In the genomic region with DNA sequence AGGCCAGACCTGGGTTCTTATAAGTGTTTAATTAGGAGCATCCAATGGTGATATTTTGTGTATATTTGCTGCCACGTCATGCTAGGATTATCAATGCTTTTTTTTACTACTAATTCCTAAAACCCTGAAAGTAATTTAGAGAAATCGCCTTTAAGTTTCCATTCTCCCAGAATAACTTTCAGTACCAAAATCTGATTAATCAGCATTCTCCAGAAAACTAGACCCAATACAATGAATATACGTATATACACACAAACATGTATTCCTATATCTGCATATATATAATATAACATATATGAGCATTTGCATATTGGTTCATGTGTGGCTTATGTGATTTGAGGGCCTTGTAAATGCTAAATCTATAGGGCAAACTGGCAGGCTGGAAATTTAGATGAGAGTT, we compare ENCODE assay signal across 19 cellular contexts.
DNase-seq lines count a peak whose midpoint lies in the region; ATAC-seq, FAIRE-seq and TF ChIP-seq lines count a peak whose summit lies in the region.
"Had no signal": no experiment of that assay in that cellular context is flagged by ENCODE, and none has a peak within 500 bp of the region (broad histone marks: within the 10 kb centered on the region; RNA-seq: fewer than 3 reads in every experiment).

No MANE protein-coding gene starts in this region.

- dilution Hi-C loops in IMR-90 (cut with HindIII; ENCODE audit: low sequenced_read_pairs, unreplicated experiment) = no loop called here

- no peaks in the 10 kb centered on the region for H3K27me3 ChIP-seq in IMR-90 (ENCODE audit: control insufficient read depth, insufficient read depth, low read length)
- no peaks in the 10 kb centered on the region for H3K27me3 ChIP-seq in K562 (ENCODE audit: control insufficient read depth in 2 of 2, insufficient read depth in 2 of 2, low read length in 2 of 2)
- H3K27me3 ChIP-seq: BLaER1 treated with 17β-estradiol and CSF1 and Interleukin-3, amounts not matched to agents 10 nM and 100 nM had no signal

- no peak for TF ChIP-seq POLR2A in A549 (IDR thresholded peaks at IDR 0.05; ENCODE audit: low read length)
- TF ChIP-seq POLR2A in IMR-90 (IDR thresholded peaks at IDR 0.05; ENCODE audit: low read depth, low read length) = no peak
- no peak for TF ChIP-seq POLR2A in K562 (conservative IDR thresholded peaks at IDR 0.05)

- FAIRE-seq in A549 (lab: Jason Lieb, UNC) = no peak
- FAIRE-seq in K562 (lab: Jason Lieb, UNC) = no peak
- FAIRE-seq: A204.1, G401.6, GM12891, GM18507 had no signal

- in situ Hi-C loops in IMR-90 (cut with MboI; ENCODE audit: low sequenced_read_pairs) = no loop called here
- in situ Hi-C loops in K562 (cut with MboI) = no loop called here

- H3K36me3 ChIP-seq in IMR-90 (ENCODE audit: control insufficient read depth, insufficient read depth, low read length) (no peaks in the 10 kb centered on the region), K562 (ENCODE audit: control insufficient read depth, insufficient read depth, low read length) (no peaks in the 10 kb centered on the region)
- H3K36me3 ChIP-seq: BLaER1 treated with 17β-estradiol and CSF1 and Interleukin-3, amounts not matched to agents 10 nM and 100 nM had no signal

- H3K18ac ChIP-seq in IMR-90 (ENCODE audit: low read depth, low read length) = no peak overlapping the region

- H3K9me1 ChIP-seq in IMR-90 (ENCODE audit: insufficient read depth, low read length) (no peaks in the 10 kb centered on the region), K562 (ENCODE audit: control insufficient read depth, insufficient read depth, low read length) (no peaks in the 10 kb centered on the region)

- H3K4me3 ChIP-seq in A549 (no peak overlapping the region), IMR-90 (ENCODE audit: insufficient read depth, low read depth, low read length) (no peak overlapping the region), K562 (no peak overlapping the region)
- H3K4me3 ChIP-seq: BLaER1 treated with 17β-estradiol and CSF1 and Interleukin-3, amounts not matched to agents 10 nM and 100 nM had no signal

- no peaks in the 10 kb centered on the region; the same call in 1 of the 3 replicates for H3K9me3 ChIP-seq in A549
- H3K9me3 ChIP-seq in IMR-90 (ENCODE audit: control insufficient read depth, insufficient read depth, low read length) = peaks cover 1% of the 10 kb centered on the region; the same call in 1 of the 2 replicates
- no peaks in the 10 kb centered on the region for H3K9me3 ChIP-seq in K562 (replicated peaks; ENCODE audit: control insufficient read depth, insufficient read depth, low read depth, low read length)
- H3K9me3 ChIP-seq: Caco-2 had no signal

- H2BK15ac ChIP-seq in IMR-90 (ENCODE audit: low read depth, low read length) = no peak overlapping the region

- no peak overlapping the region for H4K8ac ChIP-seq in IMR-90 (ENCODE audit: low read depth in 2 of 2, low read length in 2 of 2)

- no peak overlapping the region for H3K4ac ChIP-seq in IMR-90 (ENCODE audit: low read depth, low read length)

- DNase-seq in A549 (ENCODE audit: low read depth in 1 of 2, low spot score in 1 of 2) (no peak), IMR-90 (no peak), K562 (ENCODE audit: extremely low read depth in 1 of 4, low spot score in 3 of 4) (no peak), NCI-H2081 treated with DMSO at 0.1 percent for 48 hours (lab: John Stamatoyannopoulos, UW) (no peak), posterior cingulate gyrus (no peak)
- DNase-seq: 8988T; AML-193; Caco-2; Calu3; CD4-positive, alpha-beta T cell; CD8-positive, alpha-beta T cell; DMS79 treated with DMSO at 0.1 percent for 48 hours; GF-D8 had no signal

- H3K4me1 ChIP-seq in A549 (no peaks in the 10 kb centered on the region), IMR-90 (ENCODE audit: control insufficient read depth, insufficient read depth, low read length) (no peaks in the 10 kb centered on the region), K562 (replicated peaks in 1 of 2; ENCODE audit: control insufficient read depth in 2 of 2, insufficient read depth in 2 of 2, low read length in 2 of 2) (no peaks in the 10 kb centered on the region)
- H3K4me1 ChIP-seq: BLaER1 treated with 17β-estradiol and CSF1 and Interleukin-3, amounts not matched to agents 10 nM and 100 nM; Caco-2 had no signal

- TF ChIP-seq EP300 in A549 (IDR thresholded peaks at IDR 0.05) (no peak), K562 (IDR thresholded peaks at IDR 0.05; ENCODE audit: low read length) (no peak)

- H4K20me1 ChIP-seq in IMR-90 (ENCODE audit: insufficient read depth, low read length) (no peaks in the 10 kb centered on the region), K562 (replicated peaks; ENCODE audit: control insufficient read depth, insufficient read depth, low read length) (no peaks in the 10 kb centered on the region)
- H4K20me1 ChIP-seq: BLaER1 treated with 17β-estradiol and CSF1 and Interleukin-3, amounts not matched to agents 10 nM and 100 nM had no signal

- H3K79me1 ChIP-seq in IMR-90 (ENCODE audit: low read depth in 1 of 2, low read length in 2 of 2) = no peaks in the 10 kb centered on the region

- H3K56ac ChIP-seq in IMR-90 (ENCODE audit: extremely low read depth, insufficient read depth, low read length) = no peak overlapping the region

- H3K4me2 ChIP-seq in A549 = no peak overlapping the region
- H3K4me2 ChIP-seq in IMR-90 (ENCODE audit: low read depth, low read length) = no peak overlapping the region
- no peak overlapping the region for H3K4me2 ChIP-seq in K562 (ENCODE audit: insufficient read depth, low read length)
- H3K4me2 ChIP-seq: BLaER1 treated with 17β-estradiol and CSF1 and Interleukin-3, amounts not matched to agents 10 nM and 100 nM had no signal

- no peak for TF ChIP-seq CTCF in A549 (IDR thresholded peaks at IDR 0.05)
- no peak for TF ChIP-seq CTCF in IMR-90 (conservative IDR thresholded peaks at IDR 0.05; ENCODE audit: low read depth, low read length)
- TF ChIP-seq CTCF in K562 (IDR thresholded peaks at IDR 0.05 in 2 of 3, conservative IDR thresholded peaks at IDR 0.05 in 1 of 3; ENCODE audit: insufficient read depth in 2 of 3, low read depth in 1 of 3, low read length in 3 of 3) = no peak

- no peak overlapping the region for H3K14ac ChIP-seq in IMR-90 (replicated peaks; ENCODE audit: low read depth, low read length)

- H3K27ac ChIP-seq in A549 (no peak overlapping the region), IMR-90 (ENCODE audit: insufficient read depth, low read length) (no peak overlapping the region), K562 (ENCODE audit: extremely low read depth, low read depth, low read length) (no peak overlapping the region)
- H3K27ac ChIP-seq: BLaER1 treated with 17β-estradiol and CSF1 and Interleukin-3, amounts not matched to agents 10 nM and 100 nM; C4-2B had no signal

- CTCF ChIA-PET in A549 (lab: Yijun Ruan, JAX) = interaction anchor here (1.3 kb wide), 1 partner anchor 11 kb away, joined by 3 read pairs; no protein-coding TSS in a partner anchor
- CTCF ChIA-PET in IMR-90 (lab: Yijun Ruan, JAX) = no interaction called here
- CTCF ChIA-PET in K562 (lab: Yijun Ruan, JAX; ENCODE audit: low intra/inter-chr PET ratio) = no interaction called here

- H4K91ac ChIP-seq in IMR-90 (ENCODE audit: insufficient read depth, low read depth, low read length) = no peak overlapping the region

- H2BK5ac ChIP-seq in IMR-90 (ENCODE audit: low read depth, low read length, poor library complexity, severe bottlenecking) = no peak overlapping the region

- no peak for ATAC-seq in A549
- ATAC-seq in IMR-90 (ENCODE audit: low read depth) = no peak
- ATAC-seq in K562 = no peak
- ATAC-seq: CD8-positive, alpha-beta T cell had no signal

- no peak overlapping the region for H2BK20ac ChIP-seq in IMR-90 (ENCODE audit: low read depth, low read length)

- H2AFZ ChIP-seq in IMR-90 (replicated peaks; ENCODE audit: low read length, poor library complexity) = no peak overlapping the region
- no peak overlapping the region for H2AFZ ChIP-seq in K562 (ENCODE audit: low read depth, low read length)

- no peak overlapping the region for H4K5ac ChIP-seq in IMR-90 (ENCODE audit: low read depth, low read length)

- intact Hi-C loops in IMR-90 (cut with micrococcal nuclease) = no loop called here
- intact Hi-C loops in K562 (cut with micrococcal nuclease) = loop anchor here (10.0 kb wide), 1 partner anchor 186 kb away; no protein-coding TSS in a partner anchor
- intact Hi-C loops in posterior cingulate gyrus (cut with DNase I) = no loop called here

- H3K23ac ChIP-seq in IMR-90 (ENCODE audit: low read depth, low read length) = no peak overlapping the region

- BruUV-seq in IMR-90 (replicated peaks; lab: Mats Ljungman, UMichigan) (no TSS peak), K562 (replicated peaks; lab: Mats Ljungman, UMichigan) (no TSS peak)

- 76% methylated on average over 3 of the region's 3 CpGs for WGBS in A549 (ENCODE audit: missing lambda C conversion rate)
- WGBS in IMR-90 (ENCODE audit: extremely low coverage in 2 of 2, insufficient read length in 1 of 2), 2 experiments = no CpG with 5 or more reads among the region's 3 CpGs
- WGBS in K562 (ENCODE audit: insufficient coverage, low coverage, missing lambda C conversion rate) = 9% methylated on average over 3 of the region's 3 CpGs

- H3K79me2 ChIP-seq in K562 (ENCODE audit: control insufficient read depth, insufficient read depth, low read length) = no peaks in the 10 kb centered on the region

- no peak overlapping the region for H2AK9ac ChIP-seq in IMR-90 (replicated peaks; ENCODE audit: low read depth, low read length, poor library complexity)

- H3K9ac ChIP-seq in IMR-90 (ENCODE audit: low read depth, low read length) = no peak overlapping the region
- no peak overlapping the region for H3K9ac ChIP-seq in K562 (ENCODE audit: insufficient read depth in 1 of 2, low read depth in 2 of 2, low read length in 2 of 2)
- H3K9ac ChIP-seq: BLaER1 treated with 17β-estradiol and CSF1 and Interleukin-3, amounts not matched to agents 10 nM and 100 nM had no signal

- TF ChIP-seq RAD21 in A549 (conservative IDR thresholded peaks at IDR 0.05 in 1 of 2, IDR thresholded peaks at IDR 0.05 in 1 of 2) (no peak), IMR-90 (IDR thresholded peaks at IDR 0.05; ENCODE audit: low read length) (no peak), K562 (CRISPR knock-in tag; conservative IDR thresholded peaks at IDR 0.05 in 1 of 2, IDR thresholded peaks at IDR 0.05 in 1 of 2) (no peak)

- H2BK120ac ChIP-seq in IMR-90 (ENCODE audit: low read depth, low read length) = no peak overlapping the region

- H2AK5ac ChIP-seq in IMR-90 (ENCODE audit: low read depth, low read length) = no peak overlapping the region

- POLR2A ChIA-PET in A549 (lab: Yijun Ruan, JAX) (no interaction called here), IMR-90 (lab: Charles Lee; ENCODE audit: unreplicated experiment) (no interaction called here), K562 (lab: Yijun Ruan, JAX) (no interaction called here)

TF ChIP-seq in A549, 52 proteins besides CTCF, POLR2A, EP300 and RAD21:
- TF ChIP-seq MAFK (IDR thresholded peaks at IDR 0.05; ENCODE audit: partially characterized antibody) (peak; percentile 44), CBX2 (IDR thresholded peaks at IDR 0.05; ENCODE audit: borderline replicate concordance, low read depth) (no peak)
TF ChIP-seq in A549: peak in this region for 1.

TF ChIP-seq in IMR-90, 13 proteins besides CTCF, POLR2A, EP300 and RAD21 (continues in another document):
- TF ChIP-seq MXI1 (IDR thresholded peaks at IDR 0.05; ENCODE audit: borderline replicate concordance, low read depth, low read length) = no peak
- no peak for TF ChIP-seq SMC3 (IDR thresholded peaks at IDR 0.05; ENCODE audit: low read depth, low read length)

Comparison
In these comparisons a context has a peak if more than half of its experiments do, and no peak if none do; other contexts are left out.
1. Of the 35 proteins assayed by ChIP-seq in both K562 and A549: peak only in K562: none; only in A549: MAFK; in both: none; in neither: 34.